Comparison of ENCODE assay signal across 1 cellular context in the genomic region with DNA sequence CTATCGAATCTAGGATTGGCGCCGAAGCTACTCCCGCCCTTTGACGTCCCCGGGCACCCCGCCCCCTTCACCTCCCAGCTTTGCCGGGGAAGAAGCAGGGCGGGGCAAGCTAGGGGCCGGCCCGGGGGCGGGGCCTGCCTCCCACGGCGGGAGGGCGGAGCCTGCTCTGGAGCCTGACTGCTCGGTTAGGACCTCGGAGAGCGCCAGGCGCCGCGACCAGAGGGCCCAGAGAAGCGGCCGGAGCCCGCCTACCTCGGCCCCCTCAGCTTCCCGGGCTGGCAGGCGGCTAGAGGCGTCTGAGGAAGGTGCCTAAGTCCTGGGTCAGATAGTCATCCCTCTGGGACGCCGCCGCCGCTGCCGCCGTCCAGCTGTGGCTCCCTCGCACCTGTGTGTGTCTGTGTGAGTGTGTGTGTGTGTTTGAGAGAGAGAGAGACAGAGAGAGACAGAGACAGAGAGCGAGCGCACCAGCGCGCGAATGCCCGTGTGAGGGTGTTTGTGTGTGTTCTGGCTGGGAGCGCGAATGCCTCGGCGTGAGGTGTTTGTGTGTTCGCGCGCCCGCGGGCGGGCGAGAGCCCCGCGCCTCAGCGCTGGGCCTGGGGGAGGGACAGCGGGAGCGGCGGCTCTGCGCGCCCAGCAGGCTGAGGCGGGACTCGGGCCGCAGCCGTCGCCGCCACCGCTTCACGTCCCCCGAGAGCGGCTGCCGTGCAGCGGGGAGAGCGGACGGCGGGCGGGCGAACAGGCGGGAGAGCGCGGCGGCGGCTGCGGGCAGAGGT.
A peak's percentile ranks its signal among the peaks of the same experiment; 100 is the strongest.
TF ChIP-seq lines count a peak whose summit lies in the region.

Gene STXBP5L (plus strand): TSS at position 176 of the 773 bp plus-strand sequence. CDS start 1,374 bp downstream, outside the sequence.

TF ChIP-seq in HEK293, 187 proteins besides CTCF, POLR2A, EP300 and RAD21 (continued from another document and continues in another):
- no peak for TF ChIP-seq ZNF26 (tag by site-specific recombination; IDR thresholded peaks at IDR 0.05)
- peak; percentile 54; the same call in 1 of the 2 replicates for TF ChIP-seq ZXDB (tag by site-specific recombination; IDR thresholded peaks at IDR 0.05)
- TF ChIP-seq ZNF398 (tag by site-specific recombination; IDR thresholded peaks at IDR 0.05) = no peak
- no peak for TF ChIP-seq ELK4 (IDR thresholded peaks at IDR 0.05; ENCODE audit: borderline replicate concordance, low read depth, low read length)
- TF ChIP-seq ZNF37A (tag by site-specific recombination; IDR thresholded peaks at IDR 0.05) = no peak
- TF ChIP-seq REPIN1 (tag by site-specific recombination; IDR thresholded peaks at IDR 0.05; ENCODE audit: low read depth) = 0 out of 2 replicates have a peak, but pooled peaks have one; percentile 74
- TF ChIP-seq KLF8 (tag by site-specific recombination; IDR thresholded peaks at IDR 0.05) = no peak; the same call in 1 of the 2 replicates
- peak; percentile 56; the same call in 1 of the 2 replicates for TF ChIP-seq ZNF843 (tag by site-specific recombination; IDR thresholded peaks at IDR 0.05)
- TF ChIP-seq ZNF174 (tag by site-specific recombination; IDR thresholded peaks at IDR 0.05) = no peak
- TF ChIP-seq GLI4 (tag by site-specific recombination; IDR thresholded peaks at IDR 0.05) = no peak
- peak; percentile 62; the same call in 1 of the 2 replicates for TF ChIP-seq ZBTB20 (tag by site-specific recombination; IDR thresholded peaks at IDR 0.05)
- no peak for TF ChIP-seq ZFP37 (tag by site-specific recombination; IDR thresholded peaks at IDR 0.05)
- TF ChIP-seq ZFP41 (tag by site-specific recombination; IDR thresholded peaks at IDR 0.05; ENCODE audit: borderline replicate concordance) = no peak
- no peak; the same call in 1 of the 2 replicates for TF ChIP-seq ZNF768 (tag by site-specific recombination; IDR thresholded peaks at IDR 0.05)
- TF ChIP-seq ZSCAN23 (tag by site-specific recombination; IDR thresholded peaks at IDR 0.05) = peak; percentile 27; the same call in 1 of the 2 replicates
- TF ChIP-seq ZNF747 (tag by site-specific recombination; IDR thresholded peaks at IDR 0.05) = no peak
- TF ChIP-seq GLIS1 (tag by site-specific recombination; IDR thresholded peaks at IDR 0.05) = peak; percentile 94
- peak; percentile 47; the same call in 1 of the 2 replicates for TF ChIP-seq ZFHX2 (tag by site-specific recombination; conservative IDR thresholded peaks at IDR 0.05)
- peak; percentile 73; the same call in 1 of the 2 replicates for TF ChIP-seq ZBTB17 (tag by site-specific recombination; IDR thresholded peaks at IDR 0.05)
- TF ChIP-seq ZNF221 (tag by site-specific recombination; IDR thresholded peaks at IDR 0.05; ENCODE audit: borderline replicate concordance) = no peak
- TF ChIP-seq ZNF121 (tag by site-specific recombination; IDR thresholded peaks at IDR 0.05) = no peak
- no peak for TF ChIP-seq ZNF521 (tag by site-specific recombination; IDR thresholded peaks at IDR 0.05)
- TF ChIP-seq ZNF621 (tag by site-specific recombination; IDR thresholded peaks at IDR 0.05) = no peak
- TF ChIP-seq KLF16 (tag by site-specific recombination; IDR thresholded peaks at IDR 0.05) = no peak; the same call in 1 of the 2 replicates
- no peak; the same call in 1 of the 2 replicates for TF ChIP-seq ZNF324 (tag by site-specific recombination; IDR thresholded peaks at IDR 0.05)
- no peak for TF ChIP-seq ZNF133 (tag by site-specific recombination; IDR thresholded peaks at IDR 0.05)
- TF ChIP-seq ZNF404 (tag by site-specific recombination; IDR thresholded peaks at IDR 0.05) = no peak
- TF ChIP-seq, protein P1, sequence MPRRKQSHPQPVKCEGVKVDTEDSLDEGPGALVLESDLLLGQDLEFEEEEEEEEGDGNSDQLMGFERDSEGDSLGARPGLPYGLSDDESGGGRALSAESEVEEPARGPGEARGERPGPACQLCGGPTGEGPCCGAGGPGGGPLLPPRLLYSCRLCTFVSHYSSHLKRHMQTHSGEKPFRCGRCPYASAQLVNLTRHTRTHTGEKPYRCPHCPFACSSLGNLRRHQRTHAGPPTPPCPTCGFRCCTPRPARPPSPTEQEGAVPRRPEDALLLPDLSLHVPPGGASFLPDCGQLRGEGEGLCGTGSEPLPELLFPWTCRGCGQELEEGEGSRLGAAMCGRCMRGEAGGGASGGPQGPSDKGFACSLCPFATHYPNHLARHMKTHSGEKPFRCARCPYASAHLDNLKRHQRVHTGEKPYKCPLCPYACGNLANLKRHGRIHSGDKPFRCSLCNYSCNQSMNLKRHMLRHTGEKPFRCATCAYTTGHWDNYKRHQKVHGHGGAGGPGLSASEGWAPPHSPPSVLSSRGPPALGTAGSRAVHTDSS (tag by site-specific recombination; IDR thresholded peaks at IDR 0.05) = no peak
- TF ChIP-seq ZNF600 (tag by site-specific recombination; IDR thresholded peaks at IDR 0.05) = peak; percentile 92
- peak; percentile 47; the same call in 1 of the 2 replicates for TF ChIP-seq ZBTB21 (tag by site-specific recombination; IDR thresholded peaks at IDR 0.05)
- no peak for TF ChIP-seq ZNF701 (tag by site-specific recombination; IDR thresholded peaks at IDR 0.05)
- TF ChIP-seq ZNF341 (tag by site-specific recombination; IDR thresholded peaks at IDR 0.05; ENCODE audit: low read depth) = no peak
- TF ChIP-seq ZNF660 (tag by site-specific recombination; IDR thresholded peaks at IDR 0.05) = 0 out of 2 replicates have a peak, but pooled peaks have one; percentile 5
- no peak for TF ChIP-seq ZNF707 (tag by site-specific recombination; IDR thresholded peaks at IDR 0.05)
- peak; percentile 79 for TF ChIP-seq ZNF501 (tag by site-specific recombination; IDR thresholded peaks at IDR 0.05)
- TF ChIP-seq ZNF555 (tag by site-specific recombination; conservative IDR thresholded peaks at IDR 0.05) = no peak
- TF ChIP-seq, protein P2, sequence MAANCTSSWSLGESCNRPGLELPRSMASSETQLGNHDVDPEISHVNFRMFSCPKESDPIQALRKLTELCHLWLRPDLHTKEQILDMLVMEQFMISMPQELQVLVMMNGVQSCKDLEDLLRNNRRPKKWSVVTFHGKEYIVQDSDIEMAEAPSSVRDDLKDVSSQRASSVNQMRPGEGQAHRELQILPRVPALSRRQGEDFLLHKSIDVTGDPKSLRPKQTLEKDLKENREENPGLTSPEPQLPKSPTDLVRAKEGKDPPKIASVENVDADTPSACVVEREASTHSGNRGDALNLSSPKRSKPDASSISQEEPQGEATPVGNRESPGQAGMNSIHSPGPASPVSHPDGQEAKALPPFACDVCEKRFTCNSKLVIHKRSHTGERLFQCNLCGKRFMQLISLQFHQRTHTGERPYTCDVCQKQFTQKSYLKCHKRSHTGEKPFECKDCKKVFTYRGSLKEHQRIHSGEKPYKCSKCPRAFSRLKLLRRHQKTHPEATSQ (tag by site-specific recombination; IDR thresholded peaks at IDR 0.05) = peak; percentile 61; the same call in 1 of the 2 replicates
- TF ChIP-seq GFI1B (tag by site-specific recombination; IDR thresholded peaks at IDR 0.05) = no peak
- no peak for TF ChIP-seq ZNF140 (tag by site-specific recombination; IDR thresholded peaks at IDR 0.05)
- no peak for TF ChIP-seq ZNF202 (tag by site-specific recombination; IDR thresholded peaks at IDR 0.05; ENCODE audit: borderline replicate concordance)
- TF ChIP-seq PRDM6 (tag by site-specific recombination; IDR thresholded peaks at IDR 0.05) = no peak
- TF ChIP-seq ZNF626 (tag by site-specific recombination; IDR thresholded peaks at IDR 0.05) = no peak
- no peak for TF ChIP-seq ZNF48 (tag by site-specific recombination; IDR thresholded peaks at IDR 0.05)
- 0 out of 2 replicates have a peak, but pooled peaks have one; percentile 41 for TF ChIP-seq ZBTB1 (tag by site-specific recombination; IDR thresholded peaks at IDR 0.05)
- no peak for TF ChIP-seq BCL6B (tag by site-specific recombination; IDR thresholded peaks at IDR 0.05)
- no peak for TF ChIP-seq ZNF239 (tag by site-specific recombination; IDR thresholded peaks at IDR 0.05)
- TF ChIP-seq ZNF366 (tag by site-specific recombination; conservative IDR thresholded peaks at IDR 0.05) = no peak
- TF ChIP-seq ZNF580 (tag by site-specific recombination; IDR thresholded peaks at IDR 0.05) = 0 out of 2 replicates have a peak, but pooled peaks have one; percentile 20
- no peak for TF ChIP-seq ZNF791 (tag by site-specific recombination; IDR thresholded peaks at IDR 0.05)
- TF ChIP-seq ZNF596 (tag by site-specific recombination; IDR thresholded peaks at IDR 0.05) = peak; percentile 76
- TF ChIP-seq HOXC10 (CRISPR knock-in tag; IDR thresholded peaks at IDR 0.05) = no peak
- no peak for TF ChIP-seq YY1 (tag by site-specific recombination; IDR thresholded peaks at IDR 0.05)
- TF ChIP-seq ZNF473 (tag by site-specific recombination; IDR thresholded peaks at IDR 0.05) = no peak
